ENCODE assay signal across 30 cellular contexts in the genomic region with DNA sequence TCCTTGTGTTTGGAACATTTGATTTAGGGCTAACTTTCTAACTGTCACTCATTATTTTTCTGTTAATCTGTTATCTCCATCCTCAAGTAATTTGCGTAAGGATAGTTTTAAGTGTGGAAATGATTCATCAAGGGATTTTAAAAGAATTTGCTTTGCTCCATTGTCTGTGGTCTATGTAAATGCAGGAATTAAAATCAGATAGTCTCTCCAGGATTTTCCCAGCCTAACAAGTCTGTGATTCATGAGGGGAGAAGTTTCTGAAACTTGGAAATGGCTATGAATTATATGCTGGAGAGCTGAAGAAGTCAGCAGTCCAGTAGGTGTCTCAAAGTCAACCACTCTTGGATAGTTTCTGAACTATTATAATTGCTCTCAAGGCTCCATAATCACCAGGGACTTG.
DNase-seq lines count a peak whose midpoint lies in the region; TF ChIP-seq lines count a peak whose summit lies in the region.
"Had no signal": no experiment of that assay in that cellular context is flagged by ENCODE, and none has a peak within 500 bp of the region (broad histone marks: within the 10 kb centered on the region; RNA-seq: fewer than 3 reads in every experiment).

No MANE protein-coding gene starts in this region.

- DNase-seq in EL (peak; percentile 53), LHCN-M2 (ENCODE audit: low read depth) (peak; percentile 19), cardiac fibroblast (ENCODE audit: low read depth in 2 of 2) (peak; percentile 29 to 53), renal cortical epithelial cell (ENCODE audit: low read depth) (peak; percentile 51), cortex of kidney (lab: John Stamatoyannopoulos, UW) (no peak), HK-2 (ENCODE audit: unreplicated experiment) (no peak), NCI-H1092 (lab: John Stamatoyannopoulos, UW) (no peak)
- DNase-seq: activated CD4-positive, alpha-beta T cell treated with anti-CD3 and anti-CD28 coated beads for 4 hours; activated effector memory CD4-positive, alpha-beta T cell treated with Interleukin-2 at 50 U/mL for 16 hours; activated T-cell treated with anti-CD3 and anti-CD28 coated beads for 4 hours; aorta; Caco-2; caudate nucleus; DMS53; effector memory CD4-positive, alpha-beta T cell; gastrocnemius medialis; GF-D8; Kasumi-1; kidney glomerular epithelial cell; lower lobe of right lung; midbrain; naive B cell; NCI-H446; NCI-H774; right cardiac atrium; stimulated activated CD4-positive, alpha-beta T cell treated with anti-CD3 and anti-CD28 coated beads, Interleukin-1b, Interleukin-23, amount 100 ng/mL, for 48 hours; stimulated activated naive CD8-positive, alpha-beta T cell treated with anti-CD3 and anti-CD28 coated beads, Interleukin-15, amount 100 ng/mL, for 72 hours; T-helper 9 cell had no signal

- TF ChIP-seq CTCF in cardiac fibroblast (IDR thresholded peaks at IDR 0.05; ENCODE audit: low read depth, low read length): peak; percentile 1

- H3K4me3 ChIP-seq in cardiac fibroblast (replicated peaks in 1 of 2; ENCODE audit: low read depth in 2 of 2, low read length in 2 of 2): no peak overlapping the region
- H3K4me3 ChIP-seq: coronary artery, gastrocnemius medialis, GM23338, lower lobe of right lung had no signal

Comparison
In these comparisons a context has a peak if more than half of its experiments do, and no peak if none do; other contexts are left out.
1. DNase-seq: peak in EL (single experiment), LHCN-M2 (single experiment), cardiac fibroblast (2 of 2) and renal cortical epithelial cell (single experiment); none in cortex of kidney (single experiment), HK-2 (single experiment) and NCI-H1092 (single experiment).